10 cellular contexts compared by ENCODE assay signal in genomic region chr2:112031473-112031872, GRCh38. TPM values are rescaled to one million over a fixed set of nuclear protein-coding genes. Genes with fewer than 3 reads are reported as not detected.
DNase-seq lines count a peak whose midpoint lies in the region; ATAC-seq, FAIRE-seq and TF ChIP-seq lines count a peak whose summit lies in the region.
"Had no signal": no experiment of that assay in that cellular context is flagged by ENCODE, and none has a peak within 500 bp of the region (broad histone marks: within the 10 kb centered on the region; RNA-seq: fewer than 3 reads in every experiment).

No MANE protein-coding gene starts in this region.

- H3K4me1 ChIP-seq in KMS-11 (ENCODE audit: low read depth, poor library complexity, severe bottlenecking) (peaks cover 51% of the 10 kb centered on the region), K562 (replicated peaks in 1 of 2; ENCODE audit: control insufficient read depth in 2 of 2, insufficient read depth in 2 of 2, low read length in 2 of 2) (peaks cover 0 to 5% of the 10 kb centered on the region in 2 experiments; a peak in 2 of 5 replicates), hepatocyte (ENCODE audit: insufficient read depth) (peaks cover 22% of the 10 kb centered on the region), sigmoid colon (peaks cover 0 to 29% (median 6%) of the 10 kb centered on the region in 4 donors), kidney (ENCODE audit: control insufficient read depth in 1 of 2, insufficient read depth in 1 of 2, low read depth in 1 of 2, low read length in 2 of 2) (peaks cover 5 to 12% of the 10 kb centered on the region in 2 donors)

- no peak overlapping the region for H3K4me3 Mint-ChIP-seq in T-helper 2 cell treated with Interferon-gamma antibody and Interleukin-4, amounts not matched to agents 5 μg/mL and 100 μg/mL, for 36 hours

- no peaks in the 10 kb centered on the region for H3K27me3 ChIP-seq in KMS-11 (ENCODE audit: insufficient read depth, low read depth)
- H3K27me3 ChIP-seq in K562 (ENCODE audit: control insufficient read depth in 2 of 2, insufficient read depth in 2 of 2, low read length in 2 of 2) = no peaks in the 10 kb centered on the region; a peak in 1 of 5 replicates
- no peaks in the 10 kb centered on the region for H3K27me3 ChIP-seq in hepatocyte
- H3K27me3 ChIP-seq in sigmoid colon = no peaks in the 10 kb centered on the region

- H3K36me3 ChIP-seq in KMS-11 (ENCODE audit: insufficient read depth) = no peaks in the 10 kb centered on the region
- no peaks in the 10 kb centered on the region for H3K36me3 ChIP-seq in K562 (ENCODE audit: control insufficient read depth, insufficient read depth, low read length)
- H3K36me3 ChIP-seq in hepatocyte (replicated peaks; ENCODE audit: insufficient read depth, low read depth) = no peaks in the 10 kb centered on the region
- peaks cover 0 to 9% (median 0%) of the 10 kb centered on the region in 4 donors for H3K36me3 ChIP-seq in sigmoid colon
- H3K36me3 ChIP-seq in kidney (ENCODE audit: control insufficient read depth in 1 of 2, insufficient read depth in 2 of 2, low read length in 2 of 2) = peaks cover 0 to 2% of the 10 kb centered on the region in 2 donors

- TF ChIP-seq RAD21 in K562 (CRISPR knock-in tag; conservative IDR thresholded peaks at IDR 0.05 in 1 of 2, IDR thresholded peaks at IDR 0.05 in 1 of 2) = no peak

- in situ Hi-C loops in K562 (cut with MboI) = loop anchor here (5.0 kb wide), 1 partner anchor 124 kb away; no protein-coding TSS in a partner anchor

- H3K27ac Mint-ChIP-seq in T-helper 2 cell treated with Interferon-gamma antibody and Interleukin-4, amounts not matched to agents 5 μg/mL and 100 μg/mL, for 36 hours = no peak overlapping the region

- peak overlapping the region; percentile 77 for H3K27ac ChIP-seq in KMS-11
- H3K27ac ChIP-seq in K562 (ENCODE audit: extremely low read depth, low read depth, low read length) = no peak overlapping the region
- H3K27ac ChIP-seq in hepatocyte = peak overlapping the region; percentile 71
- peak overlapping the region; percentile 18 to 58 (median 45) for H3K27ac ChIP-seq in sigmoid colon
- H3K27ac ChIP-seq in kidney (ENCODE audit: low read depth in 2 of 2, low read length in 2 of 2) = no peak overlapping the region

- no TSS peak for BruUV-seq in K562 (replicated peaks; lab: Mats Ljungman, UMichigan)

- no peak for TF ChIP-seq CTCF in KMS-11 (conservative IDR thresholded peaks at IDR 0.05; ENCODE audit: low read depth, low read length)
- TF ChIP-seq CTCF in K562 (IDR thresholded peaks at IDR 0.05 in 2 of 3, conservative IDR thresholded peaks at IDR 0.05 in 1 of 3; ENCODE audit: insufficient read depth in 2 of 3, low read depth in 1 of 3, low read length in 3 of 3) = no peak
- TF ChIP-seq CTCF in hepatocyte (IDR thresholded peaks at IDR 0.05; ENCODE audit: poor library complexity) = no peak
- TF ChIP-seq CTCF in sigmoid colon (IDR thresholded peaks at IDR 0.05) = no peak
- no peak for TF ChIP-seq CTCF in kidney (IDR thresholded peaks at IDR 0.05; ENCODE audit: borderline replicate concordance, extremely low read depth, insufficient read depth)

- H3K9me3 ChIP-seq in K562 (replicated peaks; ENCODE audit: control insufficient read depth, insufficient read depth, low read depth, low read length) (0 out of 2 replicates have a peak, but pooled peaks cover 4% of the 10 kb centered on the region), hepatocyte (ENCODE audit: low read depth) (no peaks in the 10 kb centered on the region), sigmoid colon (no peaks in the 10 kb centered on the region), kidney (ENCODE audit: control insufficient read depth in 1 of 2, low read length in 2 of 2) (no peaks in the 10 kb centered on the region)

- intact Hi-C loops in K562 (cut with micrococcal nuclease) (no loop called here), sigmoid colon (cut with DNase I) (no loop called here), kidney (cut with DNase I) (no loop called here)

- H3K4me3 ChIP-seq in KMS-11 (IDR thresholded peaks at IDR 0.05; ENCODE audit: insufficient read depth, low read depth, low read length) (no peak overlapping the region), K562 (no peak overlapping the region), hepatocyte (no peak overlapping the region), sigmoid colon (no peak overlapping the region), kidney (ENCODE audit: low read length in 2 of 2) (peak overlapping the region in 1 of 2 donors; percentile 5)

- H3K79me2 ChIP-seq in KMS-11 (ENCODE audit: insufficient read depth, low read depth) (no peaks in the 10 kb centered on the region), K562 (ENCODE audit: control insufficient read depth, insufficient read depth, low read length) (no peaks in the 10 kb centered on the region), hepatocyte (no peaks in the 10 kb centered on the region)

- peaks cover 4% of the 10 kb centered on the region for H3K9me3 Mint-ChIP-seq in T-helper 2 cell treated with Interferon-gamma antibody and Interleukin-4, amounts not matched to agents 5 μg/mL and 100 μg/mL, for 36 hours

- no peaks in the 10 kb centered on the region for H3K9me1 ChIP-seq in K562 (ENCODE audit: control insufficient read depth, insufficient read depth, low read length)

- H4K20me1 ChIP-seq in KMS-11 (ENCODE audit: insufficient read depth) = no peaks in the 10 kb centered on the region
- H4K20me1 ChIP-seq in K562 (replicated peaks; ENCODE audit: control insufficient read depth, insufficient read depth, low read length) = no peaks in the 10 kb centered on the region
- no peaks in the 10 kb centered on the region for H4K20me1 ChIP-seq in hepatocyte (ENCODE audit: insufficient read depth, poor library complexity, severe bottlenecking)

- TF ChIP-seq POLR2A in K562 (conservative IDR thresholded peaks at IDR 0.05) (no peak), sigmoid colon (IDR thresholded peaks at IDR 0.05) (no peak)

- FAIRE-seq in K562 (lab: Jason Lieb, UNC) (no peak), kidney (lab: Jason Lieb, UNC) (no peak)

- CTCF ChIA-PET in K562 (lab: Yijun Ruan, JAX; ENCODE audit: low intra/inter-chr PET ratio) = no interaction called here

- peaks cover 8% of the 10 kb centered on the region for H3K4me1 Mint-ChIP-seq in T-helper 2 cell treated with Interferon-gamma antibody and Interleukin-4, amounts not matched to agents 5 μg/mL and 100 μg/mL, for 36 hours (ENCODE audit: low read depth)

- H3K36me3 Mint-ChIP-seq in T-helper 2 cell treated with Interferon-gamma antibody and Interleukin-4, amounts not matched to agents 5 μg/mL and 100 μg/mL, for 36 hours (ENCODE audit: low read depth) = no peaks in the 10 kb centered on the region

- POLR2A ChIA-PET in K562 (lab: Yijun Ruan, JAX) = interaction anchor here (0.7 kb wide), 1 partner anchor 133 kb away, joined by 3 read pairs; no protein-coding TSS in a partner anchor

- DNase-seq in K562 (ENCODE audit: extremely low read depth in 1 of 4, low spot score in 3 of 4) = no peak
- DNase-seq in hepatocyte (ENCODE audit: low spot score) = no peak
- DNase-seq in sigmoid colon = peak; percentile 69
- no peak for DNase-seq in KG1 (lab: John Stamatoyannopoulos, UW)
- no peak for DNase-seq in kidney
- no peak for DNase-seq in T-helper 2 cell treated with Interferon-gamma antibody and Interleukin-4, amounts not matched to agents 5 μg/mL and 100 μg/mL, for 36 hours (ENCODE audit: low spot score)
- DNase-seq: NCI-H1436 treated with DMSO at 0.1 percent for 48 hours, T1000 had no signal

- TF ChIP-seq EP300 in K562 (IDR thresholded peaks at IDR 0.05; ENCODE audit: low read length) (no peak), sigmoid colon (IDR thresholded peaks at IDR 0.05) (no peak)

- peaks cover 5% of the 10 kb centered on the region for H3K27me3 Mint-ChIP-seq in T-helper 2 cell treated with Interferon-gamma antibody and Interleukin-4, amounts not matched to agents 5 μg/mL and 100 μg/mL, for 36 hours (ENCODE audit: low read depth)

- peak overlapping the region; percentile 18 for H3K4me2 ChIP-seq in KMS-11
- no peak overlapping the region for H3K4me2 ChIP-seq in K562 (ENCODE audit: insufficient read depth, low read length)
- H3K4me2 ChIP-seq in hepatocyte = peak overlapping the region; percentile 30

- ATAC-seq in K562 = peak; percentile 52; the same call in 2 of the 3 replicates
- ATAC-seq in HG03378 (IDR thresholded peaks at IDR 0.05; ENCODE audit: unreplicated experiment) = no peak

- no peaks in the 10 kb centered on the region for H3K9me2 ChIP-seq in hepatocyte (replicated peaks; ENCODE audit: insufficient read depth)

- H3K9ac ChIP-seq in KMS-11 = peak overlapping the region; percentile 31; the same call in 1 of the 2 replicates
- no peak overlapping the region for H3K9ac ChIP-seq in K562 (ENCODE audit: insufficient read depth in 1 of 2, low read depth in 2 of 2, low read length in 2 of 2)
- no peak overlapping the region for H3K9ac ChIP-seq in kidney (ENCODE audit: low read length in 2 of 2)

- WGBS in K562 (ENCODE audit: insufficient coverage, low coverage, missing lambda C conversion rate) = 39% methylated on average over 5 of the region's 5 CpGs
- WGBS in hepatocyte (ENCODE audit: low lambda C conversion rate, missing lambda C conversion rate) = 37% methylated on average over 5 of the region's 5 CpGs
- 54 to 77% methylated on average over 5 of the region's 5 CpGs for WGBS in sigmoid colon, 2 donors

- H2AFZ ChIP-seq in KMS-11 (ENCODE audit: low read depth) (peak overlapping the region; percentile 33; the same call in 1 of the 2 replicates), K562 (ENCODE audit: low read depth, low read length) (peak overlapping the region; percentile 30), hepatocyte (no peak overlapping the region)

RNA-seq across cellular contexts. Expression of gene TMEM87B, which starts 23.6 kb away (rescaled TPM):
- 14.2 and 41.0 TPM in 2 replicates for total RNA-seq in K562 (2011; cell fraction: chromatin; rRNA removed; ENCODE audit: low replicate concordance)
- 13.8 TPM in 2 replicates for total RNA-seq in K562 (2011; cell fraction: nucleolus; rRNA removed)
- total RNA-seq in K562 (2011; cell fraction: nucleoplasm; rRNA removed) = 28.9 and 49.0 TPM in 2 replicates
- total RNA-seq in K562 (2014; rRNA removed) (5.7 and 6.8 TPM in 2 replicates), K562 (2014; rRNA removed; fragmentation: Illumina TruSeq; extraction: Trizol) (17.1 and 17.9 TPM in 2 replicates), K562 (2015; rRNA removed; fragmentation: Illumina TruSeq; extraction: Trizol) (11.5 and 12.3 TPM in 2 replicates), K562 (2021) (11.0 and 11.3 TPM in 2 replicates), hepatocyte (39.5 and 59.5 TPM in 2 replicates), sigmoid colon (10 to 100 TPM; 16.7 to 36.7 (median 20.5) TPM), kidney (21.9 TPM)
- polyA plus RNA-seq in K562 (2011; rRNA removed) (11.5 and 17.1 TPM in 2 replicates), K562 (2014; fragmentation: Illumina TruSeq; extraction: Trizol) (12.6 and 14.4 TPM in 2 replicates), K562 (2014; fragmentation: Nextera tagmentation; extraction: Ambion mirVana) (1 to 10 TPM; 3.7 to 5.8 TPM), K562 (2014; rRNA removed) (7.6 and 9.5 TPM in 2 replicates), hepatocyte (16.9 and 21.1 TPM in 2 replicates), sigmoid colon (10 to 100 TPM; 10.2 to 26.2 (median 12.0) TPM), kidney (ENCODE audit: insufficient read depth, low read depth, low replicate concordance) (6.5 TPM)
- 4.0 and 20.9 TPM in 2 replicates for polyA plus RNA-seq in K562 (2011; cell fraction: cytosol; rRNA removed)
- polyA plus RNA-seq in K562 (2011; cell fraction: nucleus; rRNA removed) = 13.9 and 19.8 TPM in 2 replicates
- polyA plus RNA-seq in K562 (2012) = 14.0 and 14.2 TPM in 2 replicates
- 14.1 and 20.0 TPM in 2 replicates for polyA minus RNA-seq in K562 (2011; rRNA and poly(A)+ RNA removed)
- 14.9 and 19.5 TPM in 2 replicates for polyA minus RNA-seq in K562 (2011; cell fraction: cytosol; rRNA and poly(A)+ RNA removed)
- polyA minus RNA-seq in K562 (2011; cell fraction: nucleus; rRNA and poly(A)+ RNA removed) = 8.6 and 14.1 TPM in 2 replicates

Comparison
In these comparisons a context has a peak if more than half of its experiments do, and no peak if none do; other contexts are left out.
1. H3K27ac ChIP-seq: peak in KMS-11 (single experiment), hepatocyte (single experiment) and sigmoid colon (4 of 4); none in K562 (single experiment) and kidney (0 of 2).